Comparison of ENCODE assay signal across 10 cellular contexts in the genomic region with DNA sequence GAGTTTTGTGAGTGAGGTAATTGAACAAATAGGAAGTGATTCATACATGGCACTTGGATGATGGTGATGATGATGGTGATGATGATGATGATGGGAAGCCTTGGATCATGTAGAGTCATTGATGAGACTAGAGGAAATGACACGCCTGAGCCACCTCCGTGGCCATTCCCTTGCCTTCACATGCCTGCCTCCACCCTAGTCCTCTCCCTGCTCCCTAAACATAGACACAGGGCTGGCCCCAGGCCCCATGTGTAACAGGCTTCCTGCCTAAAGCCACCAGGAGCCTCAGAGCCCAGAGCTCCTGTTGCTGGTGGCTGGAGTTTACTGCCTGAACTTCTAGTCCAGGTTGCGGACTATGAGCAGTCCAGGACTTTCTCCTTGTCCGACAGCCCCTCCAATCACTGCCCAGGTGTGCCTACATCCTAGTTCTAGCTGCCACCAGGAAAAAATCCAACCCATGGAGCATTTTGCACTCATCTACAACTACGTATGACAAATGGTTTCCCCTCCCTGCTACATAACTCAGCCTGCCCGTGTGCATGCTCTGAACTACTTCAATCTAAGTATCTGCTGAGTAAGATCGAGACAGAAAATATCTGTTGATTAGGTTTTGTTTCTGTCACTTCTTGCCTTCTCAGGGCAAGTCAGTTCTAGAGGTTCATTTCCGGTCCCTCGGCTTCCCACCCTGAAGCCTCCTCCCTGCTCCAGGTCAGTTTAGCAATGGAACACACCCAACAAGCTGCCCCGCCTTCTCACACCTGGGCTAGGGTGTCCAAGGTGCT. TPM values are rescaled to one million over a fixed set of nuclear protein-coding genes. Genes with fewer than 3 reads are reported as not detected.
DNase-seq lines count a peak whose midpoint lies in the region; ATAC-seq lines count a peak whose summit lies in the region.
"Had no signal": no experiment of that assay in that cellular context is flagged by ENCODE, and none has a peak within 500 bp of the region (broad histone marks: within the 10 kb centered on the region; RNA-seq: fewer than 3 reads in every experiment).

No MANE protein-coding gene starts in this region.

- H3K27me3 Mint-ChIP-seq in activated T-helper 1 cell treated with anti-CD3 and anti-CD28 coated beads, Interleukin-12 subunit alpha, Interleukin-12 subunit beta, Interleukin-2, Interleukin-4 antibody, amounts not matched to agents 30 ng/mL and 10 ng/mL and 1 ng/mL, durations not matched to agents 14 hours and 24 hours and 36 hours (ENCODE audit: insufficient read depth) = no peaks in the 10 kb centered on the region

- intact Hi-C loops in activated T-helper 1 cell treated with anti-CD3 and anti-CD28 coated beads, Interleukin-12 subunit alpha, Interleukin-12 subunit beta, Interleukin-2, Interleukin-4 antibody, amounts not matched to agents 30 ng/mL and 10 ng/mL and 1 ng/mL, durations not matched to agents 14 hours and 24 hours and 36 hours (cut with micrococcal nuclease) = loop anchor here (1.0 to 5.0 kb wide), 5 partner anchors 11 to 265 kb away; a partner anchor contains a TSS

- H3K9me3 Mint-ChIP-seq in activated T-helper 1 cell treated with anti-CD3 and anti-CD28 coated beads, Interleukin-12 subunit alpha, Interleukin-12 subunit beta, Interleukin-2, Interleukin-4 antibody, amounts not matched to agents 30 ng/mL and 10 ng/mL and 1 ng/mL, durations not matched to agents 14 hours and 24 hours and 36 hours = no peaks in the 10 kb centered on the region

- peaks cover 4% of the 10 kb centered on the region for H3K36me3 Mint-ChIP-seq in activated T-helper 1 cell treated with anti-CD3 and anti-CD28 coated beads, Interleukin-12 subunit alpha, Interleukin-12 subunit beta, Interleukin-2, Interleukin-4 antibody, amounts not matched to agents 30 ng/mL and 10 ng/mL and 1 ng/mL, durations not matched to agents 14 hours and 24 hours and 36 hours (ENCODE audit: low read depth)

- peaks cover 74% of the 10 kb centered on the region for H3K4me1 Mint-ChIP-seq in activated T-helper 1 cell treated with anti-CD3 and anti-CD28 coated beads, Interleukin-12 subunit alpha, Interleukin-12 subunit beta, Interleukin-2, Interleukin-4 antibody, amounts not matched to agents 30 ng/mL and 10 ng/mL and 1 ng/mL, durations not matched to agents 14 hours and 24 hours and 36 hours (ENCODE audit: low read depth)

- H3K27ac Mint-ChIP-seq in activated T-helper 1 cell treated with anti-CD3 and anti-CD28 coated beads, Interleukin-12 subunit alpha, Interleukin-12 subunit beta, Interleukin-2, Interleukin-4 antibody, amounts not matched to agents 30 ng/mL and 10 ng/mL and 1 ng/mL, durations not matched to agents 14 hours and 24 hours and 36 hours = peak overlapping the region; percentile 94

- DNase-seq in A172 (ENCODE audit: low spot score) = peak; percentile 46
- peak; percentile 54 for DNase-seq in activated T-helper 1 cell treated with anti-CD3 and anti-CD28 coated beads, Interleukin-12 subunit alpha, Interleukin-12 subunit beta, Interleukin-2, Interleukin-4 antibody, amounts not matched to agents 30 ng/mL and 10 ng/mL and 1 ng/mL, durations not matched to agents 14 hours and 24 hours and 36 hours (ENCODE audit: low spot score)
- DNase-seq in NCI-H1436 treated with DMSO at 0.1 percent for 48 hours (lab: John Stamatoyannopoulos, UW) = no peak
- no peak for DNase-seq in pons (ENCODE audit: low spot score)
- DNase-seq in DMS53 (lab: John Stamatoyannopoulos, UW) = no peak
- DNase-seq in NCI-H2227 (lab: John Stamatoyannopoulos, UW; ENCODE audit: unreplicated experiment) = no peak
- DNase-seq: DMS79 treated with DMSO at 0.1 percent for 48 hours, erythroblast had no signal

- H3K4me3 Mint-ChIP-seq in activated T-helper 1 cell treated with anti-CD3 and anti-CD28 coated beads, Interleukin-12 subunit alpha, Interleukin-12 subunit beta, Interleukin-2, Interleukin-4 antibody, amounts not matched to agents 30 ng/mL and 10 ng/mL and 1 ng/mL, durations not matched to agents 14 hours and 24 hours and 36 hours = peak overlapping the region; percentile 66

- ATAC-seq in GM18909 (IDR thresholded peaks at IDR 0.05; ENCODE audit: poor library complexity, unreplicated experiment) (peak; percentile 69), HG03060 (IDR thresholded peaks at IDR 0.05; ENCODE audit: low read depth, unreplicated experiment) (peak; percentile 56)

RNA-seq across cellular contexts. Expression of a gene that starts 35.5 kb away (rescaled TPM):
- 0.47 and 0.62 TPM in 2 replicates for total RNA-seq in A172 (2014; rRNA removed; shearing (Covaris generic))
- total RNA-seq in activated T-helper 1 cell treated with anti-CD3 and anti-CD28 coated beads, Interleukin-12 subunit alpha, Interleukin-12 subunit beta, Interleukin-2, Interleukin-4 antibody, amounts not matched to agents 30 ng/mL and 10 ng/mL and 1 ng/mL, durations not matched to agents 14 hours and 24 hours and 36 hours = 24.7 and 28.1 TPM in 2 replicates

Comparison
In these comparisons a context has a peak if more than half of its experiments do, and no peak if none do; other contexts are left out.
1. DNase-seq: peak in A172 (single experiment) and activated T-helper 1 cell treated with anti-CD3 and anti-CD28 coated beads, Interleukin-12 subunit alpha, Interleukin-12 subunit beta, Interleukin-2, Interleukin-4 antibody, amounts not matched to agents 30 ng/mL and 10 ng/mL and 1 ng/mL, durations not matched to agents 14 hours and 24 hours and 36 hours (single experiment); none in NCI-H1436 treated with DMSO at 0.1 percent for 48 hours (single experiment), pons (single experiment), DMS53 (single experiment) and NCI-H2227 (single experiment).
2. RNA of a gene that starts 35.5 kb away (total RNA-seq): 24.7 to 28.1 TPM in activated T-helper 1 cell treated with anti-CD3 and anti-CD28 coated beads, Interleukin-12 subunit alpha, Interleukin-12 subunit beta, Interleukin-2, Interleukin-4 antibody, amounts not matched to agents 30 ng/mL and 10 ng/mL and 1 ng/mL, durations not matched to agents 14 hours and 24 hours and 36 hours; 0.47 to 0.62 TPM in A172; every median in the first group is over 10 times any median in the second.